Comparison of ENCODE assay signal across 13 cellular contexts in genomic region chr1:26109229-26110164, GRCh38. TPM values are rescaled to one million over a fixed set of nuclear protein-coding genes. Genes with fewer than 3 reads are reported as not detected.
DNase-seq lines count a peak whose midpoint lies in the region; ATAC-seq, FAIRE-seq and TF ChIP-seq lines count a peak whose summit lies in the region.
"Had no signal": no experiment of that assay in that cellular context is flagged by ENCODE, and none has a peak within 500 bp of the region (broad histone marks: within the 10 kb centered on the region; RNA-seq: fewer than 3 reads in every experiment).

No MANE protein-coding gene starts in this region.

- H3K9me3 Mint-ChIP-seq in Caco-2 (ENCODE audit: unreplicated experiment) = no peaks in the 10 kb centered on the region
- no peaks in the 10 kb centered on the region for H3K9me3 Mint-ChIP-seq in activated CD4-positive, alpha-beta memory T cell treated with anti-CD3 and anti-CD28 coated beads, Interleukin-2, amount 10 ng/mL, durations not matched to agents 7 days and 5 days

- H3K27ac ChIP-seq in A549 = no peak overlapping the region
- no peak overlapping the region for H3K27ac ChIP-seq in liver (ENCODE audit: low read depth in 1 of 2, low read length in 2 of 2)
- H3K27ac ChIP-seq in caudate nucleus (ENCODE audit: low read depth, low read length) = no peak overlapping the region

- H3K9me3 ChIP-seq in A549 (no peaks in the 10 kb centered on the region), Caco-2 (no peaks in the 10 kb centered on the region), liver (ENCODE audit: control insufficient read depth in 4 of 4, low read length in 3 of 4) (no peaks in the 10 kb centered on the region)
- H3K9me3 ChIP-seq: left lung, tibial artery had no signal

- peak overlapping the region; percentile 7 to 28 for H3K9ac ChIP-seq in liver (ENCODE audit: low read depth in 1 of 2, low read length in 2 of 2)

- DNase-seq in A549 (ENCODE audit: low read depth in 1 of 2, low spot score in 1 of 2) (no peak), Caco-2 (no peak), caudate nucleus (lab: John Stamatoyannopoulos, UW) (no peak), GM19238 (ENCODE audit: insufficient read length, low spot score) (no peak), AG08395 (ENCODE audit: low spot score) (no peak)
- DNase-seq in activated CD4-positive, alpha-beta memory T cell treated with anti-CD3 and anti-CD28 coated beads, Interleukin-2, amount 10 ng/mL, durations not matched to agents 7 days and 5 days = no peak
- DNase-seq: left lung, NCI-H1092 had no signal

- H3K4me3 Mint-ChIP-seq in Caco-2 (ENCODE audit: unreplicated experiment) = peak overlapping the region; percentile 90
- peak overlapping the region; percentile 87 for H3K4me3 Mint-ChIP-seq in activated CD4-positive, alpha-beta memory T cell treated with anti-CD3 and anti-CD28 coated beads, Interleukin-2, amount 10 ng/mL, durations not matched to agents 7 days and 5 days

- BruUV-seq in Caco-2 (replicated peaks; lab: Mats Ljungman, UMichigan) = no TSS peak

- CTCF ChIA-PET in A549 (lab: Yijun Ruan, JAX) = interaction anchor here (0.6 to 1.8 kb wide), 10 partner anchors 18 to 278 kb away, joined by 3 to 18 read pairs (median 4); partner anchors contain the start of gene ZNF593
- CTCF ChIA-PET in Caco-2 (lab: Charles Lee) = interaction anchor here (0.6 to 1.2 kb wide), 3 partner anchors 36 to 414 kb away, joined by 4 to 5 read pairs (median 5); no protein-coding TSS in a partner anchor
- CTCF ChIA-PET in activated CD4-positive, alpha-beta memory T cell treated with anti-CD3 and anti-CD28 coated beads, Interleukin-2, amount 10 ng/mL, durations not matched to agents 7 days and 5 days (lab: Charles Lee) = interaction anchor here (1.0 to 1.6 kb wide), 5 partner anchors 13 to 124 kb away, joined by 3 to 13 read pairs (median 6); partner anchors contain the start of genes CEP85 and ZNF593

- intact Hi-C loops in Caco-2 (cut with micrococcal nuclease; ENCODE audit: unreplicated experiment) = no loop called here

- no peak for FAIRE-seq in A549 (lab: Jason Lieb, UNC)
- FAIRE-seq: GM12891 had no signal

- POLR2A ChIA-PET in A549 (lab: Yijun Ruan, JAX) (interaction anchor here (0.6 kb wide), 1 partner anchor 22 kb away, joined by 6 read pairs; no protein-coding TSS in a partner anchor), Caco-2 (lab: Charles Lee) (no interaction called here)
- POLR2A ChIA-PET in activated CD4-positive, alpha-beta memory T cell treated with anti-CD3 and anti-CD28 coated beads, Interleukin-2, amount 10 ng/mL, durations not matched to agents 7 days and 5 days (lab: Charles Lee) = interaction anchor here (1.0 to 5.4 kb wide), 6 partner anchors 15 to 269 kb away, joined by 3 to 318 read pairs (median 4); partner anchors contain the start of gene ZNF593

- H3K36me3 Mint-ChIP-seq in Caco-2 (ENCODE audit: insufficient read depth, unreplicated experiment) = peaks cover 4% of the 10 kb centered on the region
- peaks cover 11% of the 10 kb centered on the region for H3K36me3 Mint-ChIP-seq in activated CD4-positive, alpha-beta memory T cell treated with anti-CD3 and anti-CD28 coated beads, Interleukin-2, amount 10 ng/mL, durations not matched to agents 7 days and 5 days (ENCODE audit: low read depth)

- ATAC-seq in A549 (no peak), HG03045 (IDR thresholded peaks at IDR 0.05; ENCODE audit: unreplicated experiment) (no peak)
- ATAC-seq: left lung had no signal

- H3K4me2 ChIP-seq in A549 = peak overlapping the region; percentile 90

- TF ChIP-seq CTCF in A549 (IDR thresholded peaks at IDR 0.05) (no peak), Caco-2 (IDR thresholded peaks at IDR 0.05; ENCODE audit: insufficient read depth in 1 of 2, low read depth in 1 of 2, low read length in 1 of 2, severe bottlenecking in 1 of 2, unreplicated experiment in 1 of 2) (no peak), liver (IDR thresholded peaks at IDR 0.05; ENCODE audit: low read depth, low read length, missing input control) (no peak)

- H3K4me1 Mint-ChIP-seq in Caco-2 (ENCODE audit: low read depth, unreplicated experiment) = peaks cover 7% of the 10 kb centered on the region
- peaks cover 36% of the 10 kb centered on the region for H3K4me1 Mint-ChIP-seq in activated CD4-positive, alpha-beta memory T cell treated with anti-CD3 and anti-CD28 coated beads, Interleukin-2, amount 10 ng/mL, durations not matched to agents 7 days and 5 days

- peak overlapping the region; percentile 70 for H3K27ac Mint-ChIP-seq in Caco-2 (ENCODE audit: unreplicated experiment)
- H3K27ac Mint-ChIP-seq in activated CD4-positive, alpha-beta memory T cell treated with anti-CD3 and anti-CD28 coated beads, Interleukin-2, amount 10 ng/mL, durations not matched to agents 7 days and 5 days = no peak overlapping the region

- H3K27me3 ChIP-seq in Caco-2 (replicated peaks; ENCODE audit: control insufficient read depth, insufficient read depth, low read length) (no peaks in the 10 kb centered on the region), liver (ENCODE audit: control insufficient read depth in 4 of 4, insufficient read depth in 4 of 4, low read length in 3 of 4) (no peaks in the 10 kb centered on the region)
- H3K27me3 ChIP-seq: left lung, tibial artery had no signal

- TF ChIP-seq RAD21 in A549 (conservative IDR thresholded peaks at IDR 0.05 in 1 of 2, IDR thresholded peaks at IDR 0.05 in 1 of 2) = no peak
- no peak for TF ChIP-seq RAD21 in liver (IDR thresholded peaks at IDR 0.05)

- TF ChIP-seq EP300 in A549 (IDR thresholded peaks at IDR 0.05) = no peak

- no peak for TF ChIP-seq POLR2A in A549 (IDR thresholded peaks at IDR 0.05; ENCODE audit: low read length)

- no peaks in the 10 kb centered on the region for H3K36me3 ChIP-seq in Caco-2 (ENCODE audit: control insufficient read depth, insufficient read depth, low read length)
- H3K36me3 ChIP-seq in liver (ENCODE audit: control insufficient read depth in 4 of 4, insufficient read depth in 3 of 4, low read depth in 1 of 4, low read length in 3 of 4) = no peaks in the 10 kb centered on the region
- H3K36me3 ChIP-seq: left lung had no signal

- 92% methylated on average over 5 of the region's 5 CpGs for WGBS in A549 (ENCODE audit: missing lambda C conversion rate)
- 82% methylated on average over 5 of the region's 5 CpGs for WGBS in liver

- H3K4me3 ChIP-seq in A549 = no peak overlapping the region
- peak overlapping the region; percentile 97; the same call in 1 of the 2 replicates for H3K4me3 ChIP-seq in Caco-2 (ENCODE audit: low read depth, low read length)
- no peak overlapping the region for H3K4me3 ChIP-seq in liver (ENCODE audit: low read depth in 1 of 3, low read length in 3 of 3)

- no peaks in the 10 kb centered on the region for H3K27me3 Mint-ChIP-seq in Caco-2 (ENCODE audit: insufficient read depth, unreplicated experiment)
- H3K27me3 Mint-ChIP-seq in activated CD4-positive, alpha-beta memory T cell treated with anti-CD3 and anti-CD28 coated beads, Interleukin-2, amount 10 ng/mL, durations not matched to agents 7 days and 5 days = no peaks in the 10 kb centered on the region

- H3K4me1 ChIP-seq in A549 (peaks cover 6% of the 10 kb centered on the region), Caco-2 (peaks cover 7% of the 10 kb centered on the region), liver (ENCODE audit: control insufficient read depth in 4 of 4, insufficient read depth in 4 of 4, low read length in 3 of 4) (peaks cover 9 to 26% (median 25%) of the 10 kb centered on the region in 4 donors)

TF ChIP-seq in liver, 16 proteins besides CTCF, POLR2A, EP300 and RAD21 (continues in another document):
- no peak for TF ChIP-seq YY1 (IDR thresholded peaks at IDR 0.05)
- TF ChIP-seq JUND (IDR thresholded peaks at IDR 0.05) = no peak
- no peak for TF ChIP-seq TAF1 (conservative IDR thresholded peaks at IDR 0.05)
- no peak for TF ChIP-seq FOXA1 (IDR thresholded peaks at IDR 0.05)

RNA-seq across cellular contexts. Expression of gene PDIK1L, which starts 2.1 kb away (rescaled TPM):
- polyA plus RNA-seq in A549 (2011; rRNA removed) = 4.3 and 5.6 TPM in 2 replicates
- polyA plus RNA-seq in A549 (2012; cell fraction: cytosol; rRNA removed) = 0.63 and 0.65 TPM in 2 replicates
- 0.19 and 0.47 TPM in 2 replicates for polyA plus RNA-seq in A549 (2012; cell fraction: nucleus; rRNA removed)
- 1.8 to 2.3 TPM (median 2.0 TPM) in 3 replicates for polyA plus RNA-seq in A549 (2017; fragmentation: RNase III; extraction: RNeasy Plus Mini Kit Qiagen cat#74134 plus additional on column Dnase treatment)
- 3.3 and 3.6 TPM in 2 replicates for polyA minus RNA-seq in A549 (2011; rRNA and poly(A)+ RNA removed)
- total RNA-seq in Caco-2 (2022) = 5.5 and 6.0 TPM in 2 replicates
- total RNA-seq in activated CD4-positive, alpha-beta memory T cell treated with anti-CD3 and anti-CD28 coated beads, Interleukin-2, amount 10 ng/mL, durations not matched to agents 7 days and 5 days = 10 to 100 TPM; 21.3 to 22.7 TPM
- total RNA-seq in liver = 1 to 10 TPM; 6.4 to 9.2 TPM
- polyA plus RNA-seq in liver = 1 to 10 TPM; 3.2 TPM

RNA-seq across cellular contexts. Expression of gene TRIM63, which starts 42.1 kb away (rescaled TPM):
- polyA plus RNA-seq in A549 (2011; rRNA removed) (not detected in 2 replicates), A549 (2017; fragmentation: RNase III; extraction: RNeasy Plus Mini Kit Qiagen cat#74134 plus additional on column Dnase treatment) (not detected in 3 replicates), liver (under 1 TPM in 1 of 2 donors, not detected in 1; 0.03 TPM)
- polyA plus RNA-seq in A549 (2012; cell fraction: cytosol; rRNA removed) = not detected in 2 replicates
- polyA plus RNA-seq in A549 (2012; cell fraction: nucleus; rRNA removed) = not detected in 2 replicates
- not detected in 2 replicates for polyA minus RNA-seq in A549 (2011; rRNA and poly(A)+ RNA removed)
- total RNA-seq in Caco-2 (2022) (not detected in 2 replicates), liver (not detected)
- total RNA-seq in activated CD4-positive, alpha-beta memory T cell treated with anti-CD3 and anti-CD28 coated beads, Interleukin-2, amount 10 ng/mL, durations not matched to agents 7 days and 5 days = under 1 TPM; 0.25 to 0.33 TPM
- total RNA-seq: cerebellum had no signal

RNA-seq across cellular contexts. Expression of gene FAM110D, which starts 49.4 kb away (rescaled TPM):
- polyA plus RNA-seq in A549 (2011; rRNA removed) = 0.03 and 0.04 TPM in 2 replicates
- polyA plus RNA-seq in A549 (2012; cell fraction: cytosol; rRNA removed) = 0.05 TPM in 2 replicates
- polyA plus RNA-seq in A549 (2012; cell fraction: nucleus; rRNA removed) = 0.02 TPM in 1 of 2 replicates, not detected in the other
- 0.04 to 0.05 TPM (median 0.04 TPM) in 3 replicates for polyA plus RNA-seq in A549 (2017; fragmentation: RNase III; extraction: RNeasy Plus Mini Kit Qiagen cat#74134 plus additional on column Dnase treatment)
- not detected in 2 replicates for polyA minus RNA-seq in A549 (2011; rRNA and poly(A)+ RNA removed)
- 0.12 and 0.16 TPM in 2 replicates for total RNA-seq in Caco-2 (2022)
- not detected for total RNA-seq in activated CD4-positive, alpha-beta memory T cell treated with anti-CD3 and anti-CD28 coated beads, Interleukin-2, amount 10 ng/mL, durations not matched to agents 7 days and 5 days
- under 1 TPM; 0.14 to 0.50 TPM for total RNA-seq in liver
- polyA plus RNA-seq in liver = under 1 TPM; 0.10 to 0.39 TPM

RNA-seq across cellular contexts. Expression of gene C1orf232, which starts 59.3 kb away (rescaled TPM):
- polyA plus RNA-seq in A549 (2011; rRNA removed) (not detected in 2 replicates), A549 (2017; fragmentation: RNase III; extraction: RNeasy Plus Mini Kit Qiagen cat#74134 plus additional on column Dnase treatment) (not detected in 3 replicates), liver (not detected)
- not detected in 2 replicates for polyA plus RNA-seq in A549 (2012; cell fraction: cytosol; rRNA removed)
- not detected in 2 replicates for polyA plus RNA-seq in A549 (2012; cell fraction: nucleus; rRNA removed)
- not detected in 2 replicates for polyA minus RNA-seq in A549 (2011; rRNA and poly(A)+ RNA removed)
- total RNA-seq in Caco-2 (2022) (not detected in 2 replicates), liver (not detected)
- not detected for total RNA-seq in activated CD4-positive, alpha-beta memory T cell treated with anti-CD3 and anti-CD28 coated beads, Interleukin-2, amount 10 ng/mL, durations not matched to agents 7 days and 5 days
- total RNA-seq: cerebellum, left lung had no signal
